17 cellular contexts compared by ENCODE assay signal in the genomic region with DNA sequence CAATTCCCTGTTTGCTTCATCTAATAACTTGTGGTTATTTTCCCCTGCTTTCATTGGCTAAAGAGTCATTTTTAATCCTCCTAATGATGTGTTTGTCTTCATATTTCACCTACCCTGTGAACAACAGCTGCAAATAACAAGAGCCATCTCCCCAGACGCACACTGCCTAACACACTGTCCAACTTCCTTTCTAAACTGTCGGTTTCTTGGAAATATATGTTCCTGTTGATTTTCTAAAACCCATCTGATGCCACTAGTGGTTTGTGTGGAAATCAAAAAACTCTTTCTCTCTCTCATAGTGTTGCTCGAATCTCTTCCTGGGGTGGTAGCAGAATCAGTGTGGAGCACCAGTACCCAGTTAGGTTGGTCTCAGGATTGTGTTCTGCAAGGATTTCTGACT.
DNase-seq lines count a peak whose midpoint lies in the region; ATAC-seq and TF ChIP-seq lines count a peak whose summit lies in the region.
"Had no signal": no experiment of that assay in that cellular context is flagged by ENCODE, and none has a peak within 500 bp of the region (broad histone marks: within the 10 kb centered on the region; RNA-seq: fewer than 3 reads in every experiment).

No MANE protein-coding gene starts in this region.

- no peaks in the 10 kb centered on the region for H3K27me3 Mint-ChIP-seq in CD4-positive, alpha-beta memory T cell
- H3K27me3 Mint-ChIP-seq in activated T-helper 17 cell treated with anti-CD3 and anti-CD28 coated beads, Interleukin-2, amount 50 U/mL, for 72 hours: no peaks in the 10 kb centered on the region
- H3K27me3 Mint-ChIP-seq in MCF 10A (ENCODE audit: insufficient read depth, unreplicated experiment): no peaks in the 10 kb centered on the region

- 66% methylated on average over 3 of the region's 3 CpGs for WGBS in esophagus muscularis mucosa

- H3K9ac ChIP-seq in muscle layer of colon (ENCODE audit: low read length): peak overlapping the region; percentile 23

- DNase-seq in AML-193 (lab: John Stamatoyannopoulos, UW) (peak; percentile 26 to 58), esophagus muscularis mucosa (ENCODE audit: extremely low spot score) (no peak), H4 (ENCODE audit: low spot score) (no peak), MCF 10A (ENCODE audit: unreplicated experiment) (no peak)
- peak in 2 of 5 donors; percentile 17 to 26 for DNase-seq in CD4-positive, alpha-beta memory T cell
- DNase-seq: activated CD4-positive, alpha-beta T cell treated with anti-CD3 and anti-CD28 coated beads, Interleukin-2, amount 50 U/mL, for 1 hour; aorta; effector CD4-positive, alpha-beta T cell; foreskin melanocyte; Karpas-422; NCI-H2171; PC-9 had no signal

- CTCF ChIA-PET in CD4-positive, alpha-beta memory T cell (lab: Charles Lee; ENCODE audit: partially characterized antibody): interaction anchor here (0.7 to 9.2 kb wide), 8 partner anchors 8 to 349 kb away, joined by 3 to 71 read pairs (median 10); a partner anchor contains a TSS
- CTCF ChIA-PET in MCF 10A (lab: Yijun Ruan, JAX): interaction anchor here (0.6 to 1.4 kb wide), 4 partner anchors 22 to 384 kb away, joined by 3 to 4 read pairs (median 4); no protein-coding TSS in a partner anchor

- H3K4me1 ChIP-seq in CD4-positive, alpha-beta memory T cell (ENCODE audit: insufficient read depth, low read length): peaks cover 54% of the 10 kb centered on the region
- H3K4me1 ChIP-seq in muscle layer of colon (ENCODE audit: insufficient read depth, low read length): peaks cover 4% of the 10 kb centered on the region
- H3K4me1 ChIP-seq in esophagus muscularis mucosa: peaks cover 0 to 15% (median 0%) of the 10 kb centered on the region in 4 donors

- H3K9me3 ChIP-seq in CD4-positive, alpha-beta memory T cell (ENCODE audit: control insufficient read depth in 1 of 2, low read length in 2 of 2): no peaks in the 10 kb centered on the region
- H3K9me3 ChIP-seq in muscle layer of colon (ENCODE audit: low read length) (no peaks in the 10 kb centered on the region), esophagus muscularis mucosa (no peaks in the 10 kb centered on the region)

- H3K27ac Mint-ChIP-seq in CD4-positive, alpha-beta memory T cell: peak overlapping the region; percentile 80 to 90 (median 82)
- H3K27ac Mint-ChIP-seq in activated T-helper 17 cell treated with anti-CD3 and anti-CD28 coated beads, Interleukin-2, amount 50 U/mL, for 72 hours: peak overlapping the region; percentile 34
- no peak overlapping the region for H3K27ac Mint-ChIP-seq in MCF 10A (ENCODE audit: low read depth, unreplicated experiment)
- H3K27ac Mint-ChIP-seq: GM23338 had no signal

- peak; percentile 56 for ATAC-seq in activated T-helper 17 cell treated with anti-CD3 and anti-CD28 coated beads, Interleukin-2, amount 50 U/mL, for 72 hours (replicated peaks)
- ATAC-seq in HG02981 (IDR thresholded peaks at IDR 0.05; ENCODE audit: unreplicated experiment): no peak
- ATAC-seq: GM23338 had no signal

- no peaks in the 10 kb centered on the region for H3K27me3 ChIP-seq in CD4-positive, alpha-beta memory T cell (ENCODE audit: insufficient read depth, low read length)
- H3K27me3 ChIP-seq in muscle layer of colon (ENCODE audit: control insufficient read depth in 1 of 2, insufficient read depth in 2 of 2, low read length in 2 of 2): no peaks in the 10 kb centered on the region
- H3K27me3 ChIP-seq in esophagus muscularis mucosa: no peaks in the 10 kb centered on the region

- TF ChIP-seq POLR2A in esophagus muscularis mucosa (IDR thresholded peaks at IDR 0.05; ENCODE audit: low read depth): no peak

- peaks cover 28 to 43% (median 40%) of the 10 kb centered on the region in 4 donors for H3K4me1 Mint-ChIP-seq in CD4-positive, alpha-beta memory T cell
- peaks cover 16% of the 10 kb centered on the region for H3K4me1 Mint-ChIP-seq in activated T-helper 17 cell treated with anti-CD3 and anti-CD28 coated beads, Interleukin-2, amount 50 U/mL, for 72 hours
- peaks cover 7% of the 10 kb centered on the region for H3K4me1 Mint-ChIP-seq in MCF 10A (ENCODE audit: insufficient read depth, unreplicated experiment)

- no TSS peak for BruUV-seq in MCF 10A (replicated peaks; lab: Mats Ljungman, UMichigan)

- H3K4me3 Mint-ChIP-seq in CD4-positive, alpha-beta memory T cell: peak overlapping the region; percentile 0 to 80 (median 65)
- peak overlapping the region; percentile 77 for H3K4me3 Mint-ChIP-seq in activated T-helper 17 cell treated with anti-CD3 and anti-CD28 coated beads, Interleukin-2, amount 50 U/mL, for 72 hours
- H3K4me3 Mint-ChIP-seq in MCF 10A (ENCODE audit: unreplicated experiment): no peak overlapping the region
- H3K4me3 Mint-ChIP-seq: GM23338 had no signal

- peaks cover 0 to 8% of the 10 kb centered on the region in 2 donors for H3K36me3 Mint-ChIP-seq in CD4-positive, alpha-beta memory T cell
- no peaks in the 10 kb centered on the region for H3K36me3 Mint-ChIP-seq in activated T-helper 17 cell treated with anti-CD3 and anti-CD28 coated beads, Interleukin-2, amount 50 U/mL, for 72 hours (ENCODE audit: low read depth)
- peaks cover 7% of the 10 kb centered on the region for H3K36me3 Mint-ChIP-seq in MCF 10A (ENCODE audit: insufficient read depth, unreplicated experiment)

- peaks cover 0 to 2% (median 0%) of the 10 kb centered on the region in 8 donors for H3K9me3 Mint-ChIP-seq in CD4-positive, alpha-beta memory T cell
- H3K9me3 Mint-ChIP-seq in activated T-helper 17 cell treated with anti-CD3 and anti-CD28 coated beads, Interleukin-2, amount 50 U/mL, for 72 hours: no peaks in the 10 kb centered on the region
- H3K9me3 Mint-ChIP-seq in MCF 10A (ENCODE audit: unreplicated experiment): no peaks in the 10 kb centered on the region
- H3K9me3 Mint-ChIP-seq: GM23338 had no signal

- POLR2A ChIA-PET in CD4-positive, alpha-beta memory T cell (lab: Charles Lee; ENCODE audit: partially characterized antibody): interaction anchor here (0.9 to 6.9 kb wide), 7 partner anchors 8 to 793 kb away, joined by 3 to 85 read pairs (median 5); a partner anchor contains a TSS
- POLR2A ChIA-PET in MCF 10A (lab: Yijun Ruan, JAX): no interaction called here

- H3K27ac ChIP-seq in CD4-positive, alpha-beta memory T cell (ENCODE audit: low read depth, low read length): peak overlapping the region; percentile 43
- H3K27ac ChIP-seq in muscle layer of colon (ENCODE audit: low read depth, low read length): no peak overlapping the region
- H3K27ac ChIP-seq in esophagus muscularis mucosa (replicated peaks in 1 of 4): no peak overlapping the region
- H3K27ac ChIP-seq: C4-2B, PC-9 had no signal

- no peak overlapping the region for H3K4me3 ChIP-seq in CD4-positive, alpha-beta memory T cell (ENCODE audit: low read length in 2 of 2)
- H3K4me3 ChIP-seq in muscle layer of colon (ENCODE audit: low read depth in 1 of 2, low read length in 2 of 2): no peak overlapping the region
- no peak overlapping the region for H3K4me3 ChIP-seq in esophagus muscularis mucosa
- H3K4me3 ChIP-seq: GM23338, PC-9 had no signal

- intact Hi-C loops in CD4-positive, alpha-beta memory T cell (cut with micrococcal nuclease): loop anchor here (1.0 to 2.0 kb wide), 3 partner anchors 11 to 28 kb away; no protein-coding TSS in a partner anchor
- intact Hi-C loops in esophagus muscularis mucosa (cut with DNase I): no loop called here
- intact Hi-C loops in MCF 10A (cut with micrococcal nuclease): no loop called here

- H3K36me3 ChIP-seq in CD4-positive, alpha-beta memory T cell (ENCODE audit: insufficient read depth, low read length): no peaks in the 10 kb centered on the region
- H3K36me3 ChIP-seq in muscle layer of colon (ENCODE audit: insufficient read depth, low read length) (no peaks in the 10 kb centered on the region), esophagus muscularis mucosa (no peaks in the 10 kb centered on the region)

- no peak for TF ChIP-seq EP300 in esophagus muscularis mucosa (IDR thresholded peaks at IDR 0.05)

- TF ChIP-seq CTCF in esophagus muscularis mucosa (IDR thresholded peaks at IDR 0.05) (no peak), MCF 10A (IDR thresholded peaks at IDR 0.05; ENCODE audit: unreplicated experiment) (no peak)

Comparison
In these comparisons a context has a peak if more than half of its experiments do, and no peak if none do; other contexts are left out.
1. DNase-seq: peak in AML-193 (2 of 2); none in esophagus muscularis mucosa (single experiment), H4 (single experiment) and MCF 10A (single experiment).